ENCODE assay signal across 1 cellular context in genomic region chr12:79935021-79935623, GRCh38.
TF ChIP-seq lines count a peak whose summit lies in the region.

PPP1R12A (minus strand) TSS chr12:79935097; CDS start chr12:79934931, 166 bp downstream.

TF ChIP-seq in HEK293, 187 proteins besides CTCF, POLR2A, EP300 and RAD21 (continued from another document and continues in another):
- TF ChIP-seq REST (tag by site-specific recombination; IDR thresholded peaks at IDR 0.05) (no peak), KLF1 (tag by site-specific recombination; IDR thresholded peaks at IDR 0.05) (peak; percentile 66), ZNF664 (tag by site-specific recombination; IDR thresholded peaks at IDR 0.05) (no peak), ZNF610 (tag by site-specific recombination; IDR thresholded peaks at IDR 0.05; ENCODE audit: borderline replicate concordance) (no peak), SETDB1 (IDR thresholded peaks at IDR 0.05; ENCODE audit: insufficient read length, low read length) (no peak), PBX3 (CRISPR knock-in tag; IDR thresholded peaks at IDR 0.05) (0 out of 2 replicates have a peak, but pooled peaks have one; percentile 23), PRDM4 (tag by site-specific recombination; IDR thresholded peaks at IDR 0.05) (peak; percentile 48; the same call in 1 of the 2 replicates), ZNF132 (tag by site-specific recombination; IDR thresholded peaks at IDR 0.05; ENCODE audit: borderline replicate concordance) (no peak), ZNF529 (tag by site-specific recombination; IDR thresholded peaks at IDR 0.05; ENCODE audit: insufficient replicate concordance) (no peak), ZNF274 (IDR thresholded peaks at IDR 0.05; ENCODE audit: low read length) (no peak), ZNF274 (tag by site-specific recombination; IDR thresholded peaks at IDR 0.05; ENCODE audit: borderline replicate concordance) (no peak), GFI1B (tag by site-specific recombination; IDR thresholded peaks at IDR 0.05) (no peak), ZNF548 (tag by site-specific recombination; IDR thresholded peaks at IDR 0.05) (no peak), ZNF76 (tag by site-specific recombination; IDR thresholded peaks at IDR 0.05; ENCODE audit: borderline replicate concordance, low read depth) (peak; percentile 87; the same call in 1 of the 2 replicates), ZNF140 (tag by site-specific recombination; IDR thresholded peaks at IDR 0.05) (no peak), ZNF626 (tag by site-specific recombination; IDR thresholded peaks at IDR 0.05) (no peak), ZNF335 (tag by site-specific recombination; conservative IDR thresholded peaks at IDR 0.05) (no peak), ZFP69B (tag by site-specific recombination; IDR thresholded peaks at IDR 0.05) (no peak), ZNF391 (tag by site-specific recombination; IDR thresholded peaks at IDR 0.05; ENCODE audit: borderline replicate concordance, low read depth) (no peak), ZNF670 (tag by site-specific recombination; IDR thresholded peaks at IDR 0.05; ENCODE audit: low read depth) (no peak), ZNF701 (tag by site-specific recombination; IDR thresholded peaks at IDR 0.05) (no peak), YY1 (tag by site-specific recombination; IDR thresholded peaks at IDR 0.05) (no peak), PRDM1 (tag by site-specific recombination; IDR thresholded peaks at IDR 0.05) (no peak), ZNF16 (tag by site-specific recombination; IDR thresholded peaks at IDR 0.05; ENCODE audit: low read depth) (no peak), ZNF292 (tag by site-specific recombination; IDR thresholded peaks at IDR 0.05; ENCODE audit: borderline replicate concordance, low read depth) (no peak), ZNF202 (tag by site-specific recombination; IDR thresholded peaks at IDR 0.05; ENCODE audit: borderline replicate concordance) (no peak), ZEB2 (tag by site-specific recombination; IDR thresholded peaks at IDR 0.05) (peak; percentile 55; the same call in 1 of the 2 replicates), ZNF23 (tag by site-specific recombination; IDR thresholded peaks at IDR 0.05; ENCODE audit: borderline replicate concordance) (no peak), ZNF776 (tag by site-specific recombination; IDR thresholded peaks at IDR 0.05; ENCODE audit: borderline replicate concordance) (no peak), ZNF157 (tag by site-specific recombination; IDR thresholded peaks at IDR 0.05) (no peak), ZNF530 (tag by site-specific recombination; IDR thresholded peaks at IDR 0.05; ENCODE audit: low read depth) (no peak), ZFP41 (tag by site-specific recombination; IDR thresholded peaks at IDR 0.05; ENCODE audit: borderline replicate concordance) (no peak), ZNF433 (tag by site-specific recombination; IDR thresholded peaks at IDR 0.05; ENCODE audit: low read depth) (no peak), OVOL3 (tag by site-specific recombination; IDR thresholded peaks at IDR 0.05) (no peak), ZNF10 (tag by site-specific recombination; IDR thresholded peaks at IDR 0.05) (no peak), ZNF37A (tag by site-specific recombination; IDR thresholded peaks at IDR 0.05) (no peak), FEZF1 (tag by site-specific recombination; IDR thresholded peaks at IDR 0.05) (no peak), ZNF837 (tag by site-specific recombination; IDR thresholded peaks at IDR 0.05) (no peak), ZNF473 (tag by site-specific recombination; IDR thresholded peaks at IDR 0.05) (no peak), ZNF768 (tag by site-specific recombination; IDR thresholded peaks at IDR 0.05) (no peak), ZNF138 (tag by site-specific recombination; IDR thresholded peaks at IDR 0.05; ENCODE audit: borderline replicate concordance) (no peak), ZSCAN30 (tag by site-specific recombination; IDR thresholded peaks at IDR 0.05) (peak; percentile 94), SCRT2 (tag by site-specific recombination; IDR thresholded peaks at IDR 0.05) (no peak), ZNF514 (tag by site-specific recombination; IDR thresholded peaks at IDR 0.05) (no peak)
- TF ChIP-seq, protein P1, sequence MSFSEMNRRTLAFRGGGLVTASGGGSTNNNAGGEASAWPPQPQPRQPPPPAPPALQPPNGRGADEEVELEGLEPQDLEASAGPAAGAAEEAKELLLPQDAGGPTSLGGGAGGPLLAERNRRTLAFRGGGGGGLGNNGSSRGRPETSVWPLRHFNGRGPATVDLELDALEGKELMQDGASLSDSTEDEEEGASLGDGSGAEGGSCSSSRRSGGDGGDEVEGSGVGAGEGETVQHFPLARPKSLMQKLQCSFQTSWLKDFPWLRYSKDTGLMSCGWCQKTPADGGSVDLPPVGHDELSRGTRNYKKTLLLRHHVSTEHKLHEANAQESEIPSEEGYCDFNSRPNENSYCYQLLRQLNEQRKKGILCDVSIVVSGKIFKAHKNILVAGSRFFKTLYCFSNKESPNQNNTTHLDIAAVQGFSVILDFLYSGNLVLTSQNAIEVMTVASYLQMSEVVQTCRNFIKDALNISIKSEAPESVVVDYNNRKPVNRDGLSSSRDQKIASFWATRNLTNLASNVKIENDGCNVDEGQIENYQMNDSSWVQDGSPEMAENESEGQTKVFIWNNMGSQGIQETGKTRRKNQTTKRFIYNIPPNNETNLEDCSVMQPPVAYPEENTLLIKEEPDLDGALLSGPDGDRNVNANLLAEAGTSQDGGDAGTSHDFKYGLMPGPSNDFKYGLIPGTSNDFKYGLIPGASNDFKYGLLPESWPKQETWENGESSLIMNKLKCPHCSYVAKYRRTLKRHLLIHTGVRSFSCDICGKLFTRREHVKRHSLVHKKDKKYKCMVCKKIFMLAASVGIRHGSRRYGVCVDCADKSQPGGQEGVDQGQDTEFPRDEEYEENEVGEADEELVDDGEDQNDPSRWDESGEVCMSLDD (tag by site-specific recombination; IDR thresholded peaks at IDR 0.05) = no peak
- TF ChIP-seq, protein P2, sequence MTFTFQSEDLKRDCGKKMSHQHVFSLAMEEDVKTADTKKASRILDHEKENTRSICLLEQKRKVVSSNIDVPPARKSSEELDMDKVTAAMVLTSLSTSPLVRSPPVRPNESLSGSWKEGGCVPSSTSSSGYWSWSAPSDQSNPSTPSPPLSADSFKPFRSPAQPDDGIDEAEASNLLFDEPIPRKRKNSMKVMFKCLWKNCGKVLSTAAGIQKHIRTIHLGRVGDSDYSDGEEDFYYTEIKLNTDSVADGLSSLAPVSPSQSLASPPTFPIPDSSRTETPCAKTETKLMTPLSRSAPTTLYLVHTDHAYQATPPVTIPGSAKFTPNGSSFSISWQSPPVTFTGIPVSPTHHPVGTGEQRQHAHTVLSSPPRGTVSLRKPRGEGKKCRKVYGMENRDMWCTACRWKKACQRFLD (tag by site-specific recombination; IDR thresholded peaks at IDR 0.05) = no peak
- TF ChIP-seq, protein P3, sequence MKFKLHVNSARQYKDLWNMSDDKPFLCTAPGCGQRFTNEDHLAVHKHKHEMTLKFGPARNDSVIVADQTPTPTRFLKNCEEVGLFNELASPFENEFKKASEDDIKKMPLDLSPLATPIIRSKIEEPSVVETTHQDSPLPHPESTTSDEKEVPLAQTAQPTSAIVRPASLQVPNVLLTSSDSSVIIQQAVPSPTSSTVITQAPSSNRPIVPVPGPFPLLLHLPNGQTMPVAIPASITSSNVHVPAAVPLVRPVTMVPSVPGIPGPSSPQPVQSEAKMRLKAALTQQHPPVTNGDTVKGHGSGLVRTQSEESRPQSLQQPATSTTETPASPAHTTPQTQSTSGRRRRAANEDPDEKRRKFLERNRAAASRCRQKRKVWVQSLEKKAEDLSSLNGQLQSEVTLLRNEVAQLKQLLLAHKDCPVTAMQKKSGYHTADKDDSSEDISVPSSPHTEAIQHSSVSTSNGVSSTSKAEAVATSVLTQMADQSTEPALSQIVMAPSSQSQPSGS (tag by site-specific recombination; IDR thresholded peaks at IDR 0.05; ENCODE audit: low read depth) = no peak
- TF ChIP-seq, protein P4, sequence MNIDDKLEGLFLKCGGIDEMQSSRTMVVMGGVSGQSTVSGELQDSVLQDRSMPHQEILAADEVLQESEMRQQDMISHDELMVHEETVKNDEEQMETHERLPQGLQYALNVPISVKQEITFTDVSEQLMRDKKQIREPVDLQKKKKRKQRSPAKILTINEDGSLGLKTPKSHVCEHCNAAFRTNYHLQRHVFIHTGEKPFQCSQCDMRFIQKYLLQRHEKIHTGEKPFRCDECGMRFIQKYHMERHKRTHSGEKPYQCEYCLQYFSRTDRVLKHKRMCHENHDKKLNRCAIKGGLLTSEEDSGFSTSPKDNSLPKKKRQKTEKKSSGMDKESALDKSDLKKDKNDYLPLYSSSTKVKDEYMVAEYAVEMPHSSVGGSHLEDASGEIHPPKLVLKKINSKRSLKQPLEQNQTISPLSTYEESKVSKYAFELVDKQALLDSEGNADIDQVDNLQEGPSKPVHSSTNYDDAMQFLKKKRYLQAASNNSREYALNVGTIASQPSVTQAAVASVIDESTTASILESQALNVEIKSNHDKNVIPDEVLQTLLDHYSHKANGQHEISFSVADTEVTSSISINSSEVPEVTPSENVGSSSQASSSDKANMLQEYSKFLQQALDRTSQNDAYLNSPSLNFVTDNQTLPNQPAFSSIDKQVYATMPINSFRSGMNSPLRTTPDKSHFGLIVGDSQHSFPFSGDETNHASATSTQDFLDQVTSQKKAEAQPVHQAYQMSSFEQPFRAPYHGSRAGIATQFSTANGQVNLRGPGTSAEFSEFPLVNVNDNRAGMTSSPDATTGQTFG (tag by site-specific recombination; IDR thresholded peaks at IDR 0.05; ENCODE audit: borderline replicate concordance) = no peak
- TF ChIP-seq, protein P5, sequence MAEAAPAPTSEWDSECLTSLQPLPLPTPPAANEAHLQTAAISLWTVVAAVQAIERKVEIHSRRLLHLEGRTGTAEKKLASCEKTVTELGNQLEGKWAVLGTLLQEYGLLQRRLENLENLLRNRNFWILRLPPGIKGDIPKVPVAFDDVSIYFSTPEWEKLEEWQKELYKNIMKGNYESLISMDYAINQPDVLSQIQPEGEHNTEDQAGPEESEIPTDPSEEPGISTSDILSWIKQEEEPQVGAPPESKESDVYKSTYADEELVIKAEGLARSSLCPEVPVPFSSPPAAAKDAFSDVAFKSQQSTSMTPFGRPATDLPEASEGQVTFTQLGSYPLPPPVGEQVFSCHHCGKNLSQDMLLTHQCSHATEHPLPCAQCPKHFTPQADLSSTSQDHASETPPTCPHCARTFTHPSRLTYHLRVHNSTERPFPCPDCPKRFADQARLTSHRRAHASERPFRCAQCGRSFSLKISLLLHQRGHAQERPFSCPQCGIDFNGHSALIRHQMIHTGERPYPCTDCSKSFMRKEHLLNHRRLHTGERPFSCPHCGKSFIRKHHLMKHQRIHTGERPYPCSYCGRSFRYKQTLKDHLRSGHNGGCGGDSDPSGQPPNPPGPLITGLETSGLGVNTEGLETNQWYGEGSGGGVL (tag by site-specific recombination; IDR thresholded peaks at IDR 0.05) = peak; percentile 83; the same call in 1 of the 2 replicates
- TF ChIP-seq, protein P6, sequence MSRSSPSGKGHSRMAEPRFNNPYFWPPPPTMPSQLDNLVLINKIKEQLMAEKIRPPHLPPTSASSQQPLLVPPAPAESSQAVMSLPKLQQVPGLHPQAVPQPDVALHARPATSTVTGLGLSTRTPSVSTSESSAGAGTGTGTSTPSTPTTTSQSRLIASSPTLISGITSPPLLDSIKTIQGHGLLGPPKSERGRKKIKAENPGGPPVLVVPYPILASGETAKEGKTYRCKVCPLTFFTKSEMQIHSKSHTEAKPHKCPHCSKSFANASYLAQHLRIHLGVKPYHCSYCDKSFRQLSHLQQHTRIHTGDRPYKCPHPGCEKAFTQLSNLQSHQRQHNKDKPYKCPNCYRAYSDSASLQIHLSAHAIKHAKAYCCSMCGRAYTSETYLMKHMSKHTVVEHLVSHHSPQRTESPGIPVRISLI (tag by site-specific recombination; IDR thresholded peaks at IDR 0.05) = no peak
